ENCODE assay signal across 8 cellular contexts in genomic region chr9:127779136-127779981, GRCh38. TPM values are rescaled to one million over a fixed set of nuclear protein-coding genes. Genes with fewer than 3 reads are reported as not detected.
DNase-seq lines count a peak whose midpoint lies in the region; ATAC-seq and TF ChIP-seq lines count a peak whose summit lies in the region.

No MANE protein-coding gene starts in this region.

- no peaks in the 10 kb centered on the region for H3K9me3 ChIP-seq in CD8-positive, alpha-beta T cell (ENCODE audit: low read length)
- H3K9me3 ChIP-seq in muscle layer of duodenum (ENCODE audit: control insufficient read depth in 1 of 2, low read length in 2 of 2): no peaks in the 10 kb centered on the region

- H3K4me3 Mint-ChIP-seq in CD8-positive, alpha-beta T cell: peak overlapping the region; percentile 98
- peak overlapping the region; percentile 89 for H3K4me3 Mint-ChIP-seq in activated naive CD4-positive, alpha-beta T cell treated with anti-CD3 and anti-CD28 coated beads, Interleukin-2, amount 10 ng/mL, durations not matched to agents 7 days and 5 days

- DNase-seq in CD8-positive, alpha-beta T cell: peak in 3 of 7 experiments; percentile 42 to 50 (median 50)
- DNase-seq in NCI-H69 (lab: John Stamatoyannopoulos, UW) (peak; percentile 41), DMS79 (lab: John Stamatoyannopoulos, UW) (no peak), COR-L47 (lab: John Stamatoyannopoulos, UW) (no peak), cerebellum (ENCODE audit: low spot score) (no peak)
- peak; percentile 65 for DNase-seq in activated naive CD4-positive, alpha-beta T cell treated with anti-CD3 and anti-CD28 coated beads, Interleukin-2, amount 10 ng/mL, durations not matched to agents 7 days and 5 days

- TF ChIP-seq CTCF in CD8-positive, alpha-beta T cell (IDR thresholded peaks at IDR 0.05): no peak

- H3K27me3 ChIP-seq in CD8-positive, alpha-beta T cell (ENCODE audit: insufficient read depth, low read length): no peaks in the 10 kb centered on the region
- H3K27me3 ChIP-seq in muscle layer of duodenum (ENCODE audit: low read depth, low read length): no peaks in the 10 kb centered on the region

- POLR2A ChIA-PET in CD8-positive, alpha-beta T cell (lab: Charles Lee): interaction anchor here (0.8 to 1.2 kb wide), 4 partner anchors 23 to 293 kb away, joined by 3 to 5 read pairs (median 3); partner anchors contain the start of gene TOR2A

- H3K27ac Mint-ChIP-seq in CD8-positive, alpha-beta T cell: peak overlapping the region; percentile 97
- H3K27ac Mint-ChIP-seq in activated naive CD4-positive, alpha-beta T cell treated with anti-CD3 and anti-CD28 coated beads, Interleukin-2, amount 10 ng/mL, durations not matched to agents 7 days and 5 days: peak overlapping the region; percentile 99

- H3K36me3 ChIP-seq in CD8-positive, alpha-beta T cell (ENCODE audit: insufficient read depth, low read length): peaks cover under 1% of the 10 kb centered on the region
- H3K36me3 ChIP-seq in muscle layer of duodenum (ENCODE audit: control insufficient read depth in 1 of 2, insufficient read depth in 2 of 2, low read length in 2 of 2): no peaks in the 10 kb centered on the region

- CTCF ChIA-PET in CD8-positive, alpha-beta T cell (lab: Charles Lee): interaction anchor here (0.8 to 2.2 kb wide), 6 partner anchors 8 to 142 kb away, joined by 3 to 9 read pairs (median 6); partner anchors contain the start of gene TOR2A
- CTCF ChIA-PET in activated naive CD4-positive, alpha-beta T cell treated with anti-CD3 and anti-CD28 coated beads, Interleukin-2, amount 10 ng/mL, durations not matched to agents 7 days and 5 days (lab: Charles Lee): interaction anchor here (0.8 to 2.5 kb wide), 5 partner anchors 9 to 141 kb away, joined by 3 to 7 read pairs (median 5); partner anchors contain the start of gene TOR2A

- H3K4me1 ChIP-seq in CD8-positive, alpha-beta T cell (ENCODE audit: insufficient read depth, low read length): peaks cover 61% of the 10 kb centered on the region
- peaks cover 0 to 16% of the 10 kb centered on the region in 2 donors for H3K4me1 ChIP-seq in muscle layer of duodenum (ENCODE audit: control insufficient read depth in 1 of 2, insufficient read depth in 2 of 2, low read length in 2 of 2)

- H3K4me1 Mint-ChIP-seq in CD8-positive, alpha-beta T cell (ENCODE audit: low read depth): peaks cover 68% of the 10 kb centered on the region
- peaks cover 70% of the 10 kb centered on the region for H3K4me1 Mint-ChIP-seq in activated naive CD4-positive, alpha-beta T cell treated with anti-CD3 and anti-CD28 coated beads, Interleukin-2, amount 10 ng/mL, durations not matched to agents 7 days and 5 days

- peaks cover 21% of the 10 kb centered on the region for H3K36me3 Mint-ChIP-seq in CD8-positive, alpha-beta T cell
- peaks cover 21% of the 10 kb centered on the region for H3K36me3 Mint-ChIP-seq in activated naive CD4-positive, alpha-beta T cell treated with anti-CD3 and anti-CD28 coated beads, Interleukin-2, amount 10 ng/mL, durations not matched to agents 7 days and 5 days

- no peaks in the 10 kb centered on the region for H3K9me3 Mint-ChIP-seq in CD8-positive, alpha-beta T cell
- H3K9me3 Mint-ChIP-seq in activated naive CD4-positive, alpha-beta T cell treated with anti-CD3 and anti-CD28 coated beads, Interleukin-2, amount 10 ng/mL, durations not matched to agents 7 days and 5 days: no peaks in the 10 kb centered on the region

- intact Hi-C loops in CD8-positive, alpha-beta T cell (cut with DNase I, micrococcal nuclease): loop anchor here in 1 of 2 experiments (5.0 kb wide), 1 partner anchor 128 kb away; no protein-coding TSS in a partner anchor

- H3K4me3 ChIP-seq in CD8-positive, alpha-beta T cell (ENCODE audit: low read depth, low read length): peak overlapping the region; percentile 87
- H3K4me3 ChIP-seq in muscle layer of duodenum (ENCODE audit: low read depth in 1 of 2, low read length in 2 of 2): peak overlapping the region in 1 of 2 donors; percentile 4

- peak; percentile 18 for ATAC-seq in CD8-positive, alpha-beta T cell
- ATAC-seq in GM21390 (IDR thresholded peaks at IDR 0.05; ENCODE audit: unreplicated experiment): peak; percentile 44

- no peaks in the 10 kb centered on the region for H3K27me3 Mint-ChIP-seq in CD8-positive, alpha-beta T cell (ENCODE audit: low read depth)
- H3K27me3 Mint-ChIP-seq in activated naive CD4-positive, alpha-beta T cell treated with anti-CD3 and anti-CD28 coated beads, Interleukin-2, amount 10 ng/mL, durations not matched to agents 7 days and 5 days: no peaks in the 10 kb centered on the region

- peak overlapping the region; percentile 56 for H3K27ac ChIP-seq in CD8-positive, alpha-beta T cell (ENCODE audit: low read depth, low read length)
- peak overlapping the region; percentile 43 for H3K27ac ChIP-seq in muscle layer of duodenum (ENCODE audit: low read length)

RNA-seq across cellular contexts. Expression of gene SH2D3C, which starts 0.9 kb away (rescaled TPM):
- total RNA-seq in CD8-positive, alpha-beta T cell: 1 to 10 TPM; 5.9 to 6.4 TPM
- 8.5 TPM for total RNA-seq in cerebellum

RNA-seq across cellular contexts. Expression of gene CDK9, which starts 6.5 kb away (rescaled TPM):
- 100 to 1,000 TPM; 116 to 120 TPM for total RNA-seq in CD8-positive, alpha-beta T cell
- total RNA-seq in cerebellum: 38.9 TPM

RNA-seq across cellular contexts. Expression of gene FPGS, which starts 23.3 kb away (rescaled TPM):
- 10 to 100 TPM; 91.9 to 95.3 TPM for total RNA-seq in CD8-positive, alpha-beta T cell
- total RNA-seq in cerebellum: 20.3 TPM

RNA-seq across cellular contexts. Expression of gene TOR2A, which starts 44.3 kb away (rescaled TPM):
- 1 to 10 TPM; 4.7 to 5.3 TPM for total RNA-seq in CD8-positive, alpha-beta T cell
- total RNA-seq in cerebellum: 8.3 TPM

Comparison
In these comparisons a context has a peak if more than half of its experiments do, and no peak if none do; other contexts are left out.
1. DNase-seq: peak in NCI-H69 (single experiment) and activated naive CD4-positive, alpha-beta T cell treated with anti-CD3 and anti-CD28 coated beads, Interleukin-2, amount 10 ng/mL, durations not matched to agents 7 days and 5 days (single experiment); none in DMS79 (single experiment), COR-L47 (single experiment) and cerebellum (single experiment).